20 cellular contexts compared by ENCODE assay signal in genomic region chr21:44374601-44375280, GRCh38. TPM values are rescaled to one million over a fixed set of nuclear protein-coding genes. Genes with fewer than 3 reads are reported as not detected.
DNase-seq lines count a peak whose midpoint lies in the region; ATAC-seq and TF ChIP-seq lines count a peak whose summit lies in the region.
"Had no signal": no experiment of that assay in that cellular context is flagged by ENCODE, and none has a peak within 500 bp of the region (broad histone marks: within the 10 kb centered on the region; RNA-seq: fewer than 3 reads in every experiment).

No MANE protein-coding gene starts in this region.

- peaks cover 25% of the 10 kb centered on the region for H3K4me1 Mint-ChIP-seq in activated CD4-positive, alpha-beta T cell treated with anti-CD3 and anti-CD28 coated beads, Interleukin-2, amount 10 ng/mL, durations not matched to agents 24 days and 14 days
- peaks cover 16% of the 10 kb centered on the region for H3K4me1 Mint-ChIP-seq in activated CD4-positive, alpha-beta T cell treated with anti-CD3 and anti-CD28 coated beads for 36 hours
- peaks cover 27 to 33% (median 29%) of the 10 kb centered on the region in 3 donors for H3K4me1 Mint-ChIP-seq in CD8-positive, alpha-beta memory T cell
- H3K4me1 Mint-ChIP-seq in endodermal cell: peaks cover 2% of the 10 kb centered on the region

- H3K36me3 Mint-ChIP-seq in activated CD4-positive, alpha-beta T cell treated with anti-CD3 and anti-CD28 coated beads, Interleukin-2, amount 10 ng/mL, durations not matched to agents 24 days and 14 days (ENCODE audit: low read depth): peaks cover 48% of the 10 kb centered on the region
- H3K36me3 Mint-ChIP-seq in activated CD4-positive, alpha-beta T cell treated with anti-CD3 and anti-CD28 coated beads for 36 hours (ENCODE audit: low read depth): no peaks in the 10 kb centered on the region
- H3K36me3 Mint-ChIP-seq in CD8-positive, alpha-beta memory T cell: no peaks in the 10 kb centered on the region
- peaks cover 8% of the 10 kb centered on the region for H3K36me3 Mint-ChIP-seq in endodermal cell (ENCODE audit: low read depth)

- H3K27me3 ChIP-seq in CD8-positive, alpha-beta memory T cell (ENCODE audit: insufficient read depth, low read length, poor library complexity, severe bottlenecking): peaks cover 8% of the 10 kb centered on the region
- no peaks in the 10 kb centered on the region for H3K27me3 ChIP-seq in endodermal cell (ENCODE audit: control insufficient read depth, insufficient read depth, low read length, poor library complexity, severe bottlenecking)

- H3K9me3 ChIP-seq in CD8-positive, alpha-beta memory T cell (ENCODE audit: low read length): no peaks in the 10 kb centered on the region
- peaks cover 20% of the 10 kb centered on the region for H3K9me3 ChIP-seq in endodermal cell (ENCODE audit: control insufficient read depth, low read length)
- H3K9me3 ChIP-seq: psoas muscle, SJSA1, tibial artery had no signal

- no peak for ATAC-seq in activated CD4-positive, alpha-beta T cell treated with anti-CD3 and anti-CD28 coated beads for 36 hours
- ATAC-seq in sciatic nerve: no peak
- ATAC-seq: PC-3, psoas muscle had no signal

- intact Hi-C loops in activated CD4-positive, alpha-beta T cell treated with anti-CD3 and anti-CD28 coated beads, Interleukin-2, amount 10 ng/mL, durations not matched to agents 24 days and 14 days (cut with micrococcal nuclease): no loop called here
- intact Hi-C loops in activated CD4-positive, alpha-beta T cell treated with anti-CD3 and anti-CD28 coated beads for 36 hours (cut with DNase I, micrococcal nuclease): no loop called here
- intact Hi-C loops in sciatic nerve (cut with DNase I): loop anchor here (2.0 kb wide), 1 partner anchor 30 kb away; no protein-coding TSS in a partner anchor

- H3K36me3 ChIP-seq in CD8-positive, alpha-beta memory T cell (ENCODE audit: insufficient read depth, low read length): no peaks in the 10 kb centered on the region
- H3K36me3 ChIP-seq in endodermal cell (ENCODE audit: control insufficient read depth, insufficient read depth, low read length): no peaks in the 10 kb centered on the region
- H3K36me3 ChIP-seq: SJSA1, tibial artery had no signal

- 97% methylated on average over 15 to 24 of the region's 24 CpGs for WGBS in endodermal cell (ENCODE audit: insufficient coverage in 1 of 2, insufficient read length in 1 of 2), 2 experiments

- POLR2A ChIA-PET in activated CD4-positive, alpha-beta T cell treated with anti-CD3 and anti-CD28 coated beads for 36 hours (lab: Charles Lee): no interaction called here
- POLR2A ChIA-PET in CD8-positive, alpha-beta memory T cell (lab: Charles Lee): no interaction called here

- TF ChIP-seq CTCF in endodermal cell (conservative IDR thresholded peaks at IDR 0.05): no peak

- peak overlapping the region; percentile 49 for H3K4me3 Mint-ChIP-seq in activated CD4-positive, alpha-beta T cell treated with anti-CD3 and anti-CD28 coated beads, Interleukin-2, amount 10 ng/mL, durations not matched to agents 24 days and 14 days
- no peak overlapping the region for H3K4me3 Mint-ChIP-seq in activated CD4-positive, alpha-beta T cell treated with anti-CD3 and anti-CD28 coated beads for 36 hours
- peak overlapping the region; percentile 7 to 85 (median 60) for H3K4me3 Mint-ChIP-seq in CD8-positive, alpha-beta memory T cell
- H3K4me3 Mint-ChIP-seq in endodermal cell: no peak overlapping the region

- CTCF ChIA-PET in activated CD4-positive, alpha-beta T cell treated with anti-CD3 and anti-CD28 coated beads for 36 hours (lab: Charles Lee): no interaction called here
- CTCF ChIA-PET in CD8-positive, alpha-beta memory T cell (lab: Charles Lee): no interaction called here

- peak overlapping the region; percentile 6 for H3K27ac Mint-ChIP-seq in activated CD4-positive, alpha-beta T cell treated with anti-CD3 and anti-CD28 coated beads, Interleukin-2, amount 10 ng/mL, durations not matched to agents 24 days and 14 days
- no peak overlapping the region for H3K27ac Mint-ChIP-seq in activated CD4-positive, alpha-beta T cell treated with anti-CD3 and anti-CD28 coated beads for 36 hours
- H3K27ac Mint-ChIP-seq in CD8-positive, alpha-beta memory T cell: peak overlapping the region in 5 of 8 donors; percentile 2 to 22 (median 5)
- H3K27ac Mint-ChIP-seq in endodermal cell: no peak overlapping the region

- peaks cover 7% of the 10 kb centered on the region for H3K9me3 Mint-ChIP-seq in activated CD4-positive, alpha-beta T cell treated with anti-CD3 and anti-CD28 coated beads, Interleukin-2, amount 10 ng/mL, durations not matched to agents 24 days and 14 days
- no peaks in the 10 kb centered on the region for H3K9me3 Mint-ChIP-seq in activated CD4-positive, alpha-beta T cell treated with anti-CD3 and anti-CD28 coated beads for 36 hours (ENCODE audit: low read depth)
- peaks cover 0 to 4% (median 0%) of the 10 kb centered on the region in 5 donors for H3K9me3 Mint-ChIP-seq in CD8-positive, alpha-beta memory T cell
- peaks cover 32% of the 10 kb centered on the region for H3K9me3 Mint-ChIP-seq in endodermal cell

- no peak overlapping the region for H3K9ac ChIP-seq in endodermal cell (ENCODE audit: extremely low read depth, low read length, poor library complexity, severe bottlenecking)

- H3K4me3 ChIP-seq in CD8-positive, alpha-beta memory T cell (ENCODE audit: low read length): no peak overlapping the region
- no peak overlapping the region for H3K4me3 ChIP-seq in endodermal cell (ENCODE audit: low read length)
- H3K4me3 ChIP-seq: lung, psoas muscle, SJSA1, tibial artery had no signal

- H3K27ac ChIP-seq in CD8-positive, alpha-beta memory T cell (ENCODE audit: low read depth, low read length): no peak overlapping the region
- no peak overlapping the region for H3K27ac ChIP-seq in endodermal cell (ENCODE audit: low read depth, low read length)
- H3K27ac ChIP-seq: psoas muscle, SJSA1, tibial artery had no signal

- H3K4me1 ChIP-seq in CD8-positive, alpha-beta memory T cell (ENCODE audit: insufficient read depth, low read length): peaks cover 32% of the 10 kb centered on the region
- H3K4me1 ChIP-seq in endodermal cell (ENCODE audit: control insufficient read depth, insufficient read depth, low read length): no peaks in the 10 kb centered on the region
- H3K4me1 ChIP-seq: psoas muscle had no signal

- no peaks in the 10 kb centered on the region for H3K27me3 Mint-ChIP-seq in activated CD4-positive, alpha-beta T cell treated with anti-CD3 and anti-CD28 coated beads, Interleukin-2, amount 10 ng/mL, durations not matched to agents 24 days and 14 days
- no peaks in the 10 kb centered on the region for H3K27me3 Mint-ChIP-seq in activated CD4-positive, alpha-beta T cell treated with anti-CD3 and anti-CD28 coated beads for 36 hours
- H3K27me3 Mint-ChIP-seq in CD8-positive, alpha-beta memory T cell: peaks cover 0 to 9% of the 10 kb centered on the region in 2 donors
- H3K27me3 Mint-ChIP-seq in endodermal cell (ENCODE audit: insufficient read depth): peaks cover 16% of the 10 kb centered on the region

- no peak for DNase-seq in activated CD4-positive, alpha-beta T cell treated with anti-CD3 and anti-CD28 coated beads, Interleukin-2, amount 10 ng/mL, durations not matched to agents 24 days and 14 days
- no peak for DNase-seq in activated CD4-positive, alpha-beta T cell treated with anti-CD3 and anti-CD28 coated beads for 36 hours
- DNase-seq in CD8-positive, alpha-beta memory T cell: no peak
- peak; percentile 20 for DNase-seq in endodermal cell
- peak; percentile 22 for DNase-seq in sciatic nerve (ENCODE audit: low spot score)
- no peak for DNase-seq in epidermal melanocyte (ENCODE audit: insufficient read length, low spot score)
- no peak for DNase-seq in NCI-H187 (lab: John Stamatoyannopoulos, UW)
- DNase-seq in NCI-H2227 treated with DMSO at 0.1 percent for 48 hours (lab: John Stamatoyannopoulos, UW): no peak
- DNase-seq: caudate nucleus; DMS53; effector CD4-positive, alpha-beta T cell; NCI-H1436 treated with DMSO at 0.1 percent for 48 hours; NCI-H2171 treated with DMSO at 0.1 percent for 48 hours; PC-3 had no signal

RNA-seq across cellular contexts. Expression of gene TRPM2, which starts 21.3 kb away (rescaled TPM):
- 9.1 and 9.8 TPM in 2 replicates for total RNA-seq in activated CD4-positive, alpha-beta T cell treated with anti-CD3 and anti-CD28 coated beads, Interleukin-2, amount 10 ng/mL, durations not matched to agents 24 days and 14 days
- total RNA-seq in activated CD4-positive, alpha-beta T cell treated with anti-CD3 and anti-CD28 coated beads for 36 hours: 1 to 10 TPM; 1.5 to 1.7 TPM
- 1 to 10 TPM; 1.9 to 2.6 TPM for total RNA-seq in CD8-positive, alpha-beta memory T cell
- 2.4 TPM for polyA plus RNA-seq in CD8-positive, alpha-beta memory T cell
- total RNA-seq in endodermal cell (10 to 100 TPM in 1 of 2 donors, 1 to 10 TPM in 1; 1.6 to 12.5 TPM), sciatic nerve (9.9 TPM)
- polyA plus RNA-seq in endodermal cell (2013, experiment 1 of 2): 0.36 TPM
- 0.33 TPM for polyA plus RNA-seq in endodermal cell (2013, experiment 2 of 2)
- total RNA-seq: fibroblast of lung, myocyte had no signal
- polyA plus RNA-seq: fibroblast of lung had no signal

RNA-seq across cellular contexts. Expression of gene CFAP410, which starts 35.6 kb away (rescaled TPM):
- total RNA-seq in activated CD4-positive, alpha-beta T cell treated with anti-CD3 and anti-CD28 coated beads, Interleukin-2, amount 10 ng/mL, durations not matched to agents 24 days and 14 days: 15.1 and 18.5 TPM in 2 replicates
- total RNA-seq in activated CD4-positive, alpha-beta T cell treated with anti-CD3 and anti-CD28 coated beads for 36 hours: 10 to 100 TPM in 1 of 2 experiments, 1 to 10 TPM in 1; 7.3 to 11.4 TPM
- total RNA-seq in CD8-positive, alpha-beta memory T cell: 10 to 100 TPM; 17.6 to 19.2 TPM
- 36.4 TPM for polyA plus RNA-seq in CD8-positive, alpha-beta memory T cell
- 10 to 100 TPM; 33.1 to 35.7 TPM for total RNA-seq in endodermal cell
- 18.8 TPM for polyA plus RNA-seq in endodermal cell (2013, experiment 1 of 2)
- 17.7 TPM for polyA plus RNA-seq in endodermal cell (2013, experiment 2 of 2)
- total RNA-seq in sciatic nerve: 26.7 TPM

Comparison
In these comparisons a context has a peak if more than half of its experiments do, and no peak if none do; other contexts are left out.
1. H3K27ac Mint-ChIP-seq: peak in activated CD4-positive, alpha-beta T cell treated with anti-CD3 and anti-CD28 coated beads, Interleukin-2, amount 10 ng/mL, durations not matched to agents 24 days and 14 days (single experiment) and CD8-positive, alpha-beta memory T cell (5 of 8); none in activated CD4-positive, alpha-beta T cell treated with anti-CD3 and anti-CD28 coated beads for 36 hours (single experiment) and endodermal cell (single experiment).
2. H3K4me3 Mint-ChIP-seq: peak in activated CD4-positive, alpha-beta T cell treated with anti-CD3 and anti-CD28 coated beads, Interleukin-2, amount 10 ng/mL, durations not matched to agents 24 days and 14 days (single experiment) and CD8-positive, alpha-beta memory T cell (7 of 7); none in activated CD4-positive, alpha-beta T cell treated with anti-CD3 and anti-CD28 coated beads for 36 hours (single experiment) and endodermal cell (single experiment).
3. DNase-seq: peak in endodermal cell (single experiment) and sciatic nerve (single experiment); none in activated CD4-positive, alpha-beta T cell treated with anti-CD3 and anti-CD28 coated beads, Interleukin-2, amount 10 ng/mL, durations not matched to agents 24 days and 14 days (single experiment), activated CD4-positive, alpha-beta T cell treated with anti-CD3 and anti-CD28 coated beads for 36 hours (single experiment), CD8-positive, alpha-beta memory T cell (0 of 5), epidermal melanocyte (single experiment), NCI-H187 (0 of 2) and NCI-H2227 treated with DMSO at 0.1 percent for 48 hours (single experiment).